Comparison of ENCODE assay signal across 15 cellular contexts in genomic region chr9:78871452-78872331, GRCh38.
DNase-seq lines count a peak whose midpoint lies in the region; ATAC-seq and TF ChIP-seq lines count a peak whose summit lies in the region.
"Had no signal": no experiment of that assay in that cellular context is flagged by ENCODE, and none has a peak within 500 bp of the region (broad histone marks: within the 10 kb centered on the region; RNA-seq: fewer than 3 reads in every experiment).

No MANE protein-coding gene starts in this region.

- no peaks in the 10 kb centered on the region for H3K36me3 ChIP-seq in esophagus muscularis mucosa
- H3K36me3 ChIP-seq: tibial artery had no signal

- ATAC-seq in HG02642 (IDR thresholded peaks at IDR 0.05; ENCODE audit: poor library complexity, unreplicated experiment), result no peak
- ATAC-seq: effector memory CD8-positive, alpha-beta T cell; left cardiac atrium had no signal

- H3K4me3 ChIP-seq in choroid plexus epithelial cell (ENCODE audit: low read depth, low read length) (no peak overlapping the region), esophagus muscularis mucosa (no peak overlapping the region)
- H3K4me3 ChIP-seq: tibial artery had no signal

- no peak overlapping the region for H3K27ac ChIP-seq in esophagus muscularis mucosa (replicated peaks in 1 of 4)
- H3K27ac ChIP-seq: tibial artery had no signal

- H3K4me1 ChIP-seq in esophagus muscularis mucosa, result peaks cover 0 to 21% (median 2%) of the 10 kb centered on the region in 4 donors
- H3K4me1 ChIP-seq: tibial artery had no signal

- no peaks in the 10 kb centered on the region for H3K27me3 ChIP-seq in esophagus muscularis mucosa
- H3K27me3 ChIP-seq: tibial artery had no signal

- TF ChIP-seq POLR2A in esophagus muscularis mucosa (IDR thresholded peaks at IDR 0.05; ENCODE audit: low read depth), result no peak

- H3K9me3 ChIP-seq in esophagus muscularis mucosa, result no peaks in the 10 kb centered on the region
- H3K9me3 ChIP-seq: tibial artery had no signal

- WGBS in esophagus muscularis mucosa, result 64% methylated on average over 4 of the region's 4 CpGs

- intact Hi-C loops in esophagus muscularis mucosa (cut with DNase I), result no loop called here

- peak; percentile 96 for DNase-seq in EH (ENCODE audit: low read depth)
- peak; percentile 50 for DNase-seq in NCI-H2171 (lab: John Stamatoyannopoulos, UW)
- peak; percentile 83 for DNase-seq in choroid plexus epithelial cell (ENCODE audit: low read depth)
- peak; percentile 77 for DNase-seq in non-pigmented ciliary epithelial cell (ENCODE audit: low read depth)
- DNase-seq in HK-2 (ENCODE audit: unreplicated experiment), result no peak
- no peak for DNase-seq in esophagus muscularis mucosa (ENCODE audit: extremely low spot score)
- no peak for DNase-seq in HUDEP-2 (lab: John Stamatoyannopoulos, UW; ENCODE audit: unreplicated experiment in 76 of 76)
- DNase-seq: DND-41; effector memory CD8-positive, alpha-beta T cell; H7; left cardiac atrium; NCI-H1436 treated with DMSO at 0.1 percent for 48 hours; occipital lobe; tibial artery had no signal

- no peak for TF ChIP-seq CTCF in choroid plexus epithelial cell (conservative IDR thresholded peaks at IDR 0.05; ENCODE audit: low read depth, low read length)
- no peak for TF ChIP-seq CTCF in esophagus muscularis mucosa (IDR thresholded peaks at IDR 0.05)

- TF ChIP-seq EP300 in esophagus muscularis mucosa (IDR thresholded peaks at IDR 0.05), result no peak

Comparison
In these comparisons a context has a peak if more than half of its experiments do, and no peak if none do; other contexts are left out.
1. DNase-seq: peak in EH (single experiment), NCI-H2171 (single experiment), choroid plexus epithelial cell (single experiment) and non-pigmented ciliary epithelial cell (single experiment); none in HK-2 (single experiment), esophagus muscularis mucosa (single experiment) and HUDEP-2 (0 of 76).